1 cellular context compared by ENCODE assay signal in genomic region chr22:20813056-20813455, GRCh38.
A peak's percentile ranks its signal among the peaks of the same experiment; 100 is the strongest.
TF ChIP-seq lines count a peak whose summit lies in the region.

No MANE protein-coding gene starts in this region.

TF ChIP-seq in K562, 482 proteins besides CTCF, POLR2A, EP300 and RAD21:
- TF ChIP-seq MTA1 (IDR thresholded peaks at IDR 0.05; ENCODE audit: borderline replicate concordance) (no peak), ZNF280A (IDR thresholded peaks at IDR 0.05; ENCODE audit: low read depth, partially characterized antibody) (no peak), MAZ (CRISPR knock-in tag; conservative IDR thresholded peaks at IDR 0.05 in 1 of 2, IDR thresholded peaks at IDR 0.05 in 1 of 2) (0 out of 4 replicates have a peak, but pooled peaks of 1 of the 2 experiments have one; percentile 29), ZFP30 (CRISPR knock-in tag; IDR thresholded peaks at IDR 0.05; ENCODE audit: borderline replicate concordance) (0 out of 2 replicates have a peak, but pooled peaks have one; percentile 18), ZNF384 (IDR thresholded peaks at IDR 0.05; ENCODE audit: low read depth, low read length) (no peak), SRF (CRISPR knock-in tag; IDR thresholded peaks at IDR 0.05) (0 out of 4 replicates have a peak, but pooled peaks of 1 of the 2 experiments have one; percentile 13), PPARD (CRISPR knock-in tag; IDR thresholded peaks at IDR 0.05) (0 out of 2 replicates have a peak, but pooled peaks have one; percentile 21), ZNF785 (CRISPR knock-in tag; IDR thresholded peaks at IDR 0.05) (peak; percentile 78), ZNF586 (CRISPR knock-in tag; conservative IDR thresholded peaks at IDR 0.05) (0 out of 2 replicates have a peak, but pooled peaks have one; percentile 19), BRD4 (IDR thresholded peaks at IDR 0.05) (no peak), ZNF311 (CRISPR knock-in tag; IDR thresholded peaks at IDR 0.05) (0 out of 2 replicates have a peak, but pooled peaks have one; percentile 36), KDM5B (IDR thresholded peaks at IDR 0.05; ENCODE audit: insufficient replicate concordance, low read depth, low read length) (no peak), ZNF778 (CRISPR knock-in tag; IDR thresholded peaks at IDR 0.05) (0 out of 2 replicates have a peak, but pooled peaks have one; percentile 80), BRCA1 (IDR thresholded peaks at IDR 0.05) (no peak), BRCA1 (CRISPR knock-in tag; IDR thresholded peaks at IDR 0.05) (no peak), NR2C1 (IDR thresholded peaks at IDR 0.05) (no peak), NR2C1 (tag; IDR thresholded peaks at IDR 0.05) (no peak), ZNF707 (CRISPR knock-in tag; conservative IDR thresholded peaks at IDR 0.05) (0 out of 2 replicates have a peak, but pooled peaks have one; percentile 35), ZNF239 (CRISPR knock-in tag; IDR thresholded peaks at IDR 0.05) (no peak), ZNF174 (CRISPR knock-in tag; IDR thresholded peaks at IDR 0.05) (0 out of 2 replicates have a peak, but pooled peaks have one; percentile 50), HIVEP1 (CRISPR knock-in tag; IDR thresholded peaks at IDR 0.05) (0 out of 2 replicates have a peak, but pooled peaks have one; percentile 14)
- TF ChIP-seq, protein P1, sequence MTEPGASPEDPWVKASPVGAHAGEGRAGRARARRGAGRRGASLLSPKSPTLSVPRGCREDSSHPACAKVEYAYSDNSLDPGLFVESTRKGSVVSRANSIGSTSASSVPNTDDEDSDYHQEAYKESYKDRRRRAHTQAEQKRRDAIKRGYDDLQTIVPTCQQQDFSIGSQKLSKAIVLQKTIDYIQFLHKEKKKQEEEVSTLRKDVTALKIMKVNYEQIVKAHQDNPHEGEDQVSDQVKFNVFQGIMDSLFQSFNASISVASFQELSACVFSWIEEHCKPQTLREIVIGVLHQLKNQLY (CRISPR knock-in tag; conservative IDR thresholded peaks at IDR 0.05): 0 out of 4 replicates have a peak, but pooled peaks of 1 of the 2 experiments have one; percentile 7
